In the genomic region with DNA sequence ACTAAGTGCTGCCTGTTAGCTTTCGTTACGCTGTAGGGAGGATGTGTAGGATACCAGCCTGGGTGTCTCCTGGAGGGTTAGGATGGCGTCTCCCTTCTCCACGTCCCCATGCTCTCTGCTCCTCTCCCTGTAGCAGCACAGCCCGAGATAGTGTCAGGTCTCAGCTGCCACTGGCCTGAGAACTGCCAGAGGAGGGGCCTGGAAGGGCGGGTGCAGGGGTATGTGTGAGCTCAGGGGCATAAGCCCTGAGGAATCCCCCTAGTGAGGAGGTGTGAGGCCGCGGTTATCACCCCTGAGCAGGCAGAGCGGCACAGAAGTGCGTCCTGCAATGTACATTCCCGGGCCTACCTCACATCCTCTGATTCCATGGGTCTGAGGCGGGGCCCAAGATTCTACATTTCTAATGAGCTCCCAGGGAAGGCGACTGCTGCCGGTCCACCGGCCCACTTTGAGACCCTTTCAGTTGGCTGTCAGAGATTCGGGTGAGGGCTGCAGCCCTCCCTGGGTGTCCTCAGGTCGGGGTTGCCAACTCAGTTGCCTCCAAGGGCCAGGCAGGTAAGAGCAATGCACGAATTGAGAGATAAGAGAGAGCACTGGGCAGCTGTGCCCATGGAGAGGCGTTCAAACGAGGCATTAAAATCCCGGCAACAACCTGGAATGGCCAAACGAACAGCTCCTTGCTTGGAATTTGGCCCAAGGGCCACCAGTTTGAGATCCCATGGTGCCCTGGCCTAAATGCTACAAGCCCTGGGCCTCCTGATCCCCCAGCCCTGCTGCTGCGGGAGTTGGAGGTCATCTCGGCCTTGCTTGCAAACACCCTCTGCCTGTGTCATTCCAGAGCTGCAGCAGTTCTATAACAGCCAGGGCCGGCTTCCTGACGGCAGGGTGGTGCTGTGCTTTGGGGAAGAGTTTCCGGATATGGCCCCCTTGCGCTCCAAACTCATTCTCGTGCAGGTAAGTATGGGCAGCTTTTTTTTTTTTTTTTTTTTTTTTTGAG, we compare ENCODE assay signal across 2 cellular contexts.
TF ChIP-seq lines count a peak whose summit lies in the region.

No MANE protein-coding gene starts in this region.

TF ChIP-seq in GM23338, 12 proteins besides CTCF, POLR2A, EP300 and RAD21:
- TF ChIP-seq STAT1 (IDR thresholded peaks at IDR 0.05; ENCODE audit: unreplicated experiment) = no peak
- no peak for TF ChIP-seq NANOG (IDR thresholded peaks at IDR 0.05; ENCODE audit: borderline replicate concordance)
- no peak for TF ChIP-seq EZH2 (IDR thresholded peaks at IDR 0.05; ENCODE audit: low read depth, unreplicated experiment)
- TF ChIP-seq, protein P1, sequence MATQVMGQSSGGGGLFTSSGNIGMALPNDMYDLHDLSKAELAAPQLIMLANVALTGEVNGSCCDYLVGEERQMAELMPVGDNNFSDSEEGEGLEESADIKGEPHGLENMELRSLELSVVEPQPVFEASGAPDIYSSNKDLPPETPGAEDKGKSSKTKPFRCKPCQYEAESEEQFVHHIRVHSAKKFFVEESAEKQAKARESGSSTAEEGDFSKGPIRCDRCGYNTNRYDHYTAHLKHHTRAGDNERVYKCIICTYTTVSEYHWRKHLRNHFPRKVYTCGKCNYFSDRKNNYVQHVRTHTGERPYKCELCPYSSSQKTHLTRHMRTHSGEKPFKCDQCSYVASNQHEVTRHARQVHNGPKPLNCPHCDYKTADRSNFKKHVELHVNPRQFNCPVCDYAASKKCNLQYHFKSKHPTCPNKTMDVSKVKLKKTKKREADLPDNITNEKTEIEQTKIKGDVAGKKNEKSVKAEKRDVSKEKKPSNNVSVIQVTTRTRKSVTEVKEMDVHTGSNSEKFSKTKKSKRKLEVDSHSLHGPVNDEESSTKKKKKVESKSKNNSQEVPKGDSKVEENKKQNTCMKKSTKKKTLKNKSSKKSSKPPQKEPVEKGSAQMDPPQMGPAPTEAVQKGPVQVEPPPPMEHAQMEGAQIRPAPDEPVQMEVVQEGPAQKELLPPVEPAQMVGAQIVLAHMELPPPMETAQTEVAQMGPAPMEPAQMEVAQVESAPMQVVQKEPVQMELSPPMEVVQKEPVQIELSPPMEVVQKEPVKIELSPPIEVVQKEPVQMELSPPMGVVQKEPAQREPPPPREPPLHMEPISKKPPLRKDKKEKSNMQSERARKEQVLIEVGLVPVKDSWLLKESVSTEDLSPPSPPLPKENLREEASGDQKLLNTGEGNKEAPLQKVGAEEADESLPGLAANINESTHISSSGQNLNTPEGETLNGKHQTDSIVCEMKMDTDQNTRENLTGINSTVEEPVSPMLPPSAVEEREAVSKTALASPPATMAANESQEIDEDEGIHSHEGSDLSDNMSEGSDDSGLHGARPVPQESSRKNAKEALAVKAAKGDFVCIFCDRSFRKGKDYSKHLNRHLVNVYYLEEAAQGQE (IDR thresholded peaks at IDR 0.05; ENCODE audit: unreplicated experiment) = no peak
TF ChIP-seq in GM23338: peak in this region for 0.

TF ChIP-seq in H1, 55 proteins besides CTCF, POLR2A, EP300 and RAD21:
- TF ChIP-seq GABPA (IDR thresholded peaks at IDR 0.05; ENCODE audit: borderline replicate concordance, insufficient read depth, low read length) (no peak), CTBP2 (IDR thresholded peaks at IDR 0.05; ENCODE audit: borderline replicate concordance, insufficient read depth, insufficient read length, low read length) (no peak), TAF7 (optimal IDR thresholded peaks at IDR 0.05; ENCODE audit: borderline replicate concordance, low read depth, low read length) (no peak), HDAC6 (IDR thresholded peaks at IDR 0.05; ENCODE audit: low read depth, low read length) (no peak), SP1 (IDR thresholded peaks at IDR 0.05; ENCODE audit: low read depth, low read length) (no peak), JUND (IDR thresholded peaks at IDR 0.05; ENCODE audit: low read length) (no peak), TBP (IDR thresholded peaks at IDR 0.05; ENCODE audit: low read depth, low read length) (no peak), BACH1 (IDR thresholded peaks at IDR 0.05; ENCODE audit: low read length) (no peak), GTF2F1 (IDR thresholded peaks at IDR 0.05; ENCODE audit: borderline replicate concordance, low read depth, low read length) (no peak), SIRT6 (IDR thresholded peaks at IDR 0.05; ENCODE audit: low read length) (no peak), CBX5 (IDR thresholded peaks at IDR 0.05; ENCODE audit: low read depth, low read length) (no peak), RFX5 (IDR thresholded peaks at IDR 0.05; ENCODE audit: borderline replicate concordance, low read depth, low read length) (no peak), POLR2AphosphoS5 (IDR thresholded peaks at IDR 0.05; ENCODE audit: low read depth, low read length) (no peak), KDM4A (IDR thresholded peaks at IDR 0.05; ENCODE audit: low read depth, low read length, severe bottlenecking) (no peak), RBBP5 (IDR thresholded peaks at IDR 0.05; ENCODE audit: borderline replicate concordance, low read depth, low read length) (no peak), TCF12 (IDR thresholded peaks at IDR 0.05; ENCODE audit: low read depth, low read length) (no peak)
- TF ChIP-seq, protein P2, sequence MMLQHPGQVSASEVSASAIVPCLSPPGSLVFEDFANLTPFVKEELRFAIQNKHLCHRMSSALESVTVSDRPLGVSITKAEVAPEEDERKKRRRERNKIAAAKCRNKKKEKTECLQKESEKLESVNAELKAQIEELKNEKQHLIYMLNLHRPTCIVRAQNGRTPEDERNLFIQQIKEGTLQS (IDR thresholded peaks at IDR 0.05; ENCODE audit: insufficient read depth, low read depth, low read length) = no peak
- TF ChIP-seq, protein P3, sequence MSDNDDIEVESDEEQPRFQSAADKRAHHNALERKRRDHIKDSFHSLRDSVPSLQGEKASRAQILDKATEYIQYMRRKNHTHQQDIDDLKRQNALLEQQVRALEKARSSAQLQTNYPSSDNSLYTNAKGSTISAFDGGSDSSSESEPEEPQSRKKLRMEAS (IDR thresholded peaks at IDR 0.05) = no peak
